8 cellular contexts compared by ENCODE assay signal in genomic region chr19:11639602-11640471, GRCh38. TPM values are rescaled to one million over a fixed set of nuclear protein-coding genes. Genes with fewer than 3 reads are reported as not detected.
DNase-seq lines count a peak whose midpoint lies in the region; ATAC-seq and TF ChIP-seq lines count a peak whose summit lies in the region.

No MANE protein-coding gene starts in this region.

- peaks cover 0 to 12% (median 3%) of the 10 kb centered on the region in 12 donors for H3K4me1 ChIP-seq in heart left ventricle

- H3K36me3 ChIP-seq in heart left ventricle = no peaks in the 10 kb centered on the region

- peak overlapping the region; percentile 38 to 77 (median 68) for H3K4me3 ChIP-seq in heart left ventricle

- no peaks in the 10 kb centered on the region for H3K9me3 ChIP-seq in heart left ventricle

- H3K27ac Mint-ChIP-seq in activated naive CD8-positive, alpha-beta T cell treated with anti-CD3 and anti-CD28 coated beads, Interleukin-2, amount 50 U/mL, for 24 hours = no peak overlapping the region
- peak overlapping the region; percentile 91 for H3K27ac Mint-ChIP-seq in type B pancreatic cell

- H3K27me3 ChIP-seq in heart left ventricle = no peaks in the 10 kb centered on the region

- no peak for TF ChIP-seq POLR2A in heart left ventricle (IDR thresholded peaks at IDR 0.05)

- intact Hi-C loops in heart left ventricle (cut with DNase I) = no loop called here

- peak overlapping the region in 3 of 12 donors; percentile 35 to 61 (median 51) for H3K27ac ChIP-seq in heart left ventricle

- H3K36me3 Mint-ChIP-seq in activated naive CD8-positive, alpha-beta T cell treated with anti-CD3 and anti-CD28 coated beads, Interleukin-2, amount 50 U/mL, for 24 hours (ENCODE audit: low read depth) = no peaks in the 10 kb centered on the region
- peaks cover 5% of the 10 kb centered on the region for H3K36me3 Mint-ChIP-seq in type B pancreatic cell

- peaks cover 17% of the 10 kb centered on the region for H3K27me3 Mint-ChIP-seq in activated naive CD8-positive, alpha-beta T cell treated with anti-CD3 and anti-CD28 coated beads, Interleukin-2, amount 50 U/mL, for 24 hours
- H3K27me3 Mint-ChIP-seq in type B pancreatic cell = no peaks in the 10 kb centered on the region

- DNase-seq in GF-D8 (lab: John Stamatoyannopoulos, UW) (peak; percentile 76), NCI-H1092 (lab: John Stamatoyannopoulos, UW) (peak; percentile 97), SW 1271 (lab: John Stamatoyannopoulos, UW) (peak; percentile 82 to 95), heart left ventricle (peak; percentile 93 to 97 (median 95)), pons (ENCODE audit: low spot score) (peak; percentile 90), type B pancreatic cell (ENCODE audit: extremely low spot score, unreplicated experiment) (peak; percentile 97)
- DNase-seq in activated naive CD8-positive, alpha-beta T cell treated with anti-CD3 and anti-CD28 coated beads, Interleukin-2, amount 50 U/mL, for 24 hours = peak; percentile 96

- no peaks in the 10 kb centered on the region for H3K9me3 Mint-ChIP-seq in activated naive CD8-positive, alpha-beta T cell treated with anti-CD3 and anti-CD28 coated beads, Interleukin-2, amount 50 U/mL, for 24 hours
- peaks cover 5% of the 10 kb centered on the region for H3K9me3 Mint-ChIP-seq in type B pancreatic cell

- TF ChIP-seq CTCF in heart left ventricle (IDR thresholded peaks at IDR 0.05) = no peak
- TF ChIP-seq CTCF in type B pancreatic cell (conservative IDR thresholded peaks at IDR 0.05) = no peak

- peaks cover 3% of the 10 kb centered on the region for H3K4me1 Mint-ChIP-seq in activated naive CD8-positive, alpha-beta T cell treated with anti-CD3 and anti-CD28 coated beads, Interleukin-2, amount 50 U/mL, for 24 hours
- H3K4me1 Mint-ChIP-seq in type B pancreatic cell (ENCODE audit: unreplicated experiment) = no peaks in the 10 kb centered on the region

- H3K4me3 Mint-ChIP-seq in activated naive CD8-positive, alpha-beta T cell treated with anti-CD3 and anti-CD28 coated beads, Interleukin-2, amount 50 U/mL, for 24 hours = peak overlapping the region; percentile 75
- peak overlapping the region; percentile 96 for H3K4me3 Mint-ChIP-seq in type B pancreatic cell

- ATAC-seq in HG02588 (IDR thresholded peaks at IDR 0.05; ENCODE audit: unreplicated experiment) (peak; percentile 84), heart left ventricle (peak; percentile 99 to 100 (median 100))
- ATAC-seq in activated naive CD8-positive, alpha-beta T cell treated with anti-CD3 and anti-CD28 coated beads, Interleukin-2, amount 50 U/mL, for 24 hours = peak; percentile 100

- 0 to 1% (median 1%) methylated on average over 41 to 55 of the region's 55 CpGs for WGBS in heart left ventricle, 4 donors

RNA-seq across cellular contexts. Expression of gene ZNF627, which starts 42.6 kb away (rescaled TPM):
- total RNA-seq in heart left ventricle = 1 to 10 TPM; 3.5 to 9.2 (median 6.0) TPM
- 1 to 10 TPM; 2.5 to 4.6 TPM for polyA plus RNA-seq in heart left ventricle
- total RNA-seq in type B pancreatic cell (ENCODE audit: low replicate concordance) = 21.6 and 26.1 TPM in 2 replicates
